Comparison of ENCODE assay signal across 1 cellular context in the genomic region with DNA sequence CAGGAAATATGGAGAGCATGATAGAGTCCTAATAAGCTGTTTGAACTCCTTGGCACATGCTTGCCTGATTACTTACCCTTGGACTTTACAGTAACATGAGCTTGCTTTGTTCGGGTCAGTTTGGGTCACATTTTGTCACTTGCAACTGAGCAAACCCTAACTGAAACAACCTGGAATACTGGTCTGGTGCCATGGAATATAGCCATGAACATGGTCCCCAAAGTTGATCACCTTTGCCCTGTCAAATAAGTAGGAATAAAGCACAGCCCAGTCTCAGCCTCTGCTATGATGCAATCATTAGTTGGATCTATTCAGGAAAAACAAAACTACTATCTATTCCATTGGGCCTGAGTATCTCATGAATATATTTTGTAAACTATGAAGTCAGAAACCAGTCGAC.
A peak's percentile ranks its signal among the peaks of the same experiment; 100 is the strongest.
TF ChIP-seq lines count a peak whose summit lies in the region.

No MANE protein-coding gene starts in this region.

TF ChIP-seq in HepG2, 621 proteins besides CTCF, POLR2A, EP300 and RAD21 (continued from another document):
- TF ChIP-seq, protein P1, sequence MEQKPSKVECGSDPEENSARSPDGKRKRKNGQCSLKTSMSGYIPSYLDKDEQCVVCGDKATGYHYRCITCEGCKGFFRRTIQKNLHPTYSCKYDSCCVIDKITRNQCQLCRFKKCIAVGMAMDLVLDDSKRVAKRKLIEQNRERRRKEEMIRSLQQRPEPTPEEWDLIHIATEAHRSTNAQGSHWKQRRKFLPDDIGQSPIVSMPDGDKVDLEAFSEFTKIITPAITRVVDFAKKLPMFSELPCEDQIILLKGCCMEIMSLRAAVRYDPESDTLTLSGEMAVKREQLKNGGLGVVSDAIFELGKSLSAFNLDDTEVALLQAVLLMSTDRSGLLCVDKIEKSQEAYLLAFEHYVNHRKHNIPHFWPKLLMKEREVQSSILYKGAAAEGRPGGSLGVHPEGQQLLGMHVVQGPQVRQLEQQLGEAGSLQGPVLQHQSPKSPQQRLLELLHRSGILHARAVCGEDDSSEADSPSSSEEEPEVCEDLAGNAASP (CRISPR knock-in tag; IDR thresholded peaks at IDR 0.05; ENCODE audit: borderline replicate concordance): peak; percentile 64; the same call in 1 of the 2 replicates
- TF ChIP-seq ZNF629 (CRISPR knock-in tag; conservative IDR thresholded peaks at IDR 0.05) (no peak), REXO4 (CRISPR knock-in tag; IDR thresholded peaks at IDR 0.05; ENCODE audit: borderline replicate concordance) (no peak), ZNF737 (CRISPR knock-in tag; IDR thresholded peaks at IDR 0.05; ENCODE audit: borderline replicate concordance) (no peak), HMG20B (CRISPR knock-in tag; conservative IDR thresholded peaks at IDR 0.05) (no peak)
- TF ChIP-seq, protein P2, sequence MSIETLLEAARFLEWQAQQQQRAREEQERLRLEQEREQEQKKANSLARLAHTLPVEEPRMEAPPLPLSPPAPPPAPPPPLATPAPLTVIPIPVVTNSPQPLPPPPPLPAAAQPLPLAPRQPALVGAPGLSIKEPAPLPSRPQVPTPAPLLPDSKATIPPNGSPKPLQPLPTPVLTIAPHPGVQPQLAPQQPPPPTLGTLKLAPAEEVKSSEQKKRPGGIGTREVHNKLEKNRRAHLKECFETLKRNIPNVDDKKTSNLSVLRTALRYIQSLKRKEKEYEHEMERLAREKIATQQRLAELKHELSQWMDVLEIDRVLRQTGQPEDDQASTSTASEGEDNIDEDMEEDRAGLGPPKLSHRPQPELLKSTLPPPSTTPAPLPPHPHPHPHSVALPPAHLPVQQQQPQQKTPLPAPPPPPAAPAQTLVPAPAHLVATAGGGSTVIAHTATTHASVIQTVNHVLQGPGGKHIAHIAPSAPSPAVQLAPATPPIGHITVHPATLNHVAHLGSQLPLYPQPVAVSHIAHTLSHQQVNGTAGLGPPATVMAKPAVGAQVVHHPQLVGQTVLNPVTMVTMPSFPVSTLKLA (IDR thresholded peaks at IDR 0.05): no peak
- TF ChIP-seq, protein P3, sequence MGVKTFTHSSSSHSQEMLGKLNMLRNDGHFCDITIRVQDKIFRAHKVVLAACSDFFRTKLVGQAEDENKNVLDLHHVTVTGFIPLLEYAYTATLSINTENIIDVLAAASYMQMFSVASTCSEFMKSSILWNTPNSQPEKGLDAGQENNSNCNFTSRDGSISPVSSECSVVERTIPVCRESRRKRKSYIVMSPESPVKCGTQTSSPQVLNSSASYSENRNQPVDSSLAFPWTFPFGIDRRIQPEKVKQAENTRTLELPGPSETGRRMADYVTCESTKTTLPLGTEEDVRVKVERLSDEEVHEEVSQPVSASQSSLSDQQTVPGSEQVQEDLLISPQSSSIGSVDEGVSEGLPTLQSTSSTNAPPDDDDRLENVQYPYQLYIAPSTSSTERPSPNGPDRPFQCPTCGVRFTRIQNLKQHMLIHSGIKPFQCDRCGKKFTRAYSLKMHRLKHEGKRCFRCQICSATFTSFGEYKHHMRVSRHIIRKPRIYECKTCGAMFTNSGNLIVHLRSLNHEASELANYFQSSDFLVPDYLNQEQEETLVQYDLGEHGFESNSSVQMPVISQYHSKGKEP (CRISPR knock-in tag; IDR thresholded peaks at IDR 0.05): no peak
TF ChIP-seq in HepG2: peak in this region for 10.
